Comparison of ENCODE assay signal across 30 cellular contexts in the genomic region with DNA sequence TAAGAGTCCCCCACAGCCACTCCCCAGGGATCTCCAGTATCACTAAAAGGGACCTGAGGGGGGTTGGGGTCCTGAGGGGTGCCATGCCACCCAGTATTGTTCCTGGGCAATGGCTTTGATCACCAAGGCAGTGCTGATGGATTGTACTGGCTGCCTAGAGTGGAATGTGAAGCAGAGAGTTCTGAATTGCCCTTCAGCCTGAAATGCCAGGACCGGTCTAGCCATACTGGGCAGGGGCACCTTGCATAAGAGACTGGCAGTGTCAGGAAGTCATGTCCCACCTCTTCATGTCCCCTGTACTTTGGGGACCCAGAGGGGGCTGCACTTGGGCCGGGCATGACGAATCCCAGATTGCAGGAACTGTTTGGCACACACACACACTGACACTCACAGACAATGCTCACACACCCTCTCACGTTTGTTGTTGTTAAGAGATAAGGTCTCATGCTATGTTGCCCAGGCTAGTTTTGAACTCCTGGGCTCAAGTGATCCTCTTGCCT. TPM values are rescaled to one million over a fixed set of nuclear protein-coding genes. Genes with fewer than 3 reads are reported as not detected.
A peak's percentile ranks its signal among the peaks of the same experiment; 100 is the strongest.
DNase-seq lines count a peak whose midpoint lies in the region; ATAC-seq lines count a peak whose summit lies in the region.
"Had no signal": no experiment of that assay in that cellular context is flagged by ENCODE, and none has a peak within 500 bp of the region (broad histone marks: within the 10 kb centered on the region; RNA-seq: fewer than 3 reads in every experiment).

No MANE protein-coding gene starts in this region.

- H3K9me3 Mint-ChIP-seq in stimulated activated effector memory CD8-positive, alpha-beta T cell treated with anti-CD3 and anti-CD28 coated beads, Interleukin-12 subunit alpha, Interleukin-12 subunit beta, amount 100 ng/mL, for 72 hours: no peaks in the 10 kb centered on the region
- H3K9me3 Mint-ChIP-seq: activated T-cell treated with anti-CD3 and anti-CD28 coated beads, Interleukin-2, amount 50 U/mL, for 4 hours; CD8-positive, alpha-beta memory T cell; dendritic cell treated with granulocyte-macrophage colony-stimulating factor and Interleukin-4, amounts not matched to agents 40 ng/mL and 50 ng/mL, for 4 days; nephron progenitor cell; T-cell had no signal

- no peak overlapping the region for H4K8ac ChIP-seq in trophoblast cell (ENCODE audit: low read depth, low read length)

- no peak overlapping the region for H3K18ac ChIP-seq in trophoblast cell (ENCODE audit: low read length)

- DNase-seq in H7 (peak; percentile 20), caudate nucleus (lab: John Stamatoyannopoulos, UW) (no peak), right cardiac atrium (no peak), trophoblast cell (no peak), germinal center (ENCODE audit: low spot score) (no peak)
- DNase-seq in stimulated activated effector memory CD8-positive, alpha-beta T cell treated with anti-CD3 and anti-CD28 coated beads, Interleukin-12 subunit alpha, Interleukin-12 subunit beta, amount 100 ng/mL, for 72 hours (ENCODE audit: low spot score in 2 of 2): no peak
- DNase-seq: activated CD4-positive, alpha-beta T cell treated with anti-CD3 and anti-CD28 coated beads, Interleukin-2, amount 50 U/mL, for 1 hour; activated T-cell treated with anti-CD3 and anti-CD28 coated beads, Interleukin-2, amount 50 U/mL, for 4 hours; CD8-positive, alpha-beta memory T cell; central memory CD4-positive, alpha-beta T cell; HCEC 1CT; Kasumi-1; mammary epithelial cell; MV-4-11; NCI-H1436 treated with DMSO at 0.1 percent for 48 hours; NCI-H2107; NCI-H345; nephron progenitor cell; ovary; retina; stimulated activated CD4-positive, alpha-beta T cell treated with anti-CD3 and anti-CD28 coated beads, Interleukin-1b, Interleukin-23, amount 100 ng/mL, for 48 hours; stimulated activated naive CD8-positive, alpha-beta T cell treated with anti-CD3 and anti-CD28 coated beads, Interleukin-15, Interleukin-2, amounts not matched to agents 100 U/mL and 50 U/mL, for 24 hours; T-cell had no signal

- peak overlapping the region; percentile 6 for H4K91ac ChIP-seq in trophoblast cell (ENCODE audit: low read depth, low read length)

- H3K36me3 Mint-ChIP-seq in stimulated activated effector memory CD8-positive, alpha-beta T cell treated with anti-CD3 and anti-CD28 coated beads, Interleukin-12 subunit alpha, Interleukin-12 subunit beta, amount 100 ng/mL, for 72 hours: peaks cover 6% of the 10 kb centered on the region
- H3K36me3 Mint-ChIP-seq: T-cell had no signal

- no peaks in the 10 kb centered on the region for H3K4me1 Mint-ChIP-seq in stimulated activated effector memory CD8-positive, alpha-beta T cell treated with anti-CD3 and anti-CD28 coated beads, Interleukin-12 subunit alpha, Interleukin-12 subunit beta, amount 100 ng/mL, for 72 hours

- H3K36me3 ChIP-seq in H7 (replicated peaks; ENCODE audit: control insufficient read depth, insufficient read depth, low read length): no peaks in the 10 kb centered on the region
- no peaks in the 10 kb centered on the region for H3K36me3 ChIP-seq in trophoblast cell (ENCODE audit: control insufficient read depth in 1 of 2, insufficient read depth in 2 of 2, low read length in 2 of 2)
- H3K36me3 ChIP-seq: ovary, thoracic aorta had no signal

- H3K4me3 Mint-ChIP-seq in stimulated activated effector memory CD8-positive, alpha-beta T cell treated with anti-CD3 and anti-CD28 coated beads, Interleukin-12 subunit alpha, Interleukin-12 subunit beta, amount 100 ng/mL, for 72 hours: no peak overlapping the region
- H3K4me3 Mint-ChIP-seq: activated T-cell treated with anti-CD3 and anti-CD28 coated beads, Interleukin-2, amount 50 U/mL, for 4 hours; dendritic cell treated with granulocyte-macrophage colony-stimulating factor and Interleukin-4, amounts not matched to agents 40 ng/mL and 50 ng/mL, for 4 days; nephron progenitor cell; T-cell had no signal

- WGBS in right cardiac atrium: 49% methylated on average over 4 of the region's 4 CpGs
- no CpG with 5 or more reads among the region's 4 CpGs for WGBS in trophoblast cell (ENCODE audit: extremely low coverage, insufficient coverage, insufficient read length)

- peaks cover 5% of the 10 kb centered on the region for H3K79me2 ChIP-seq in trophoblast cell (ENCODE audit: control insufficient read depth, insufficient read depth, low read length, poor library complexity)

- H2BK120ac ChIP-seq in trophoblast cell (ENCODE audit: insufficient read depth, low read length, poor library complexity): no peak overlapping the region

- no peak overlapping the region for H3K23ac ChIP-seq in trophoblast cell (ENCODE audit: low read length)

- ATAC-seq in right cardiac atrium (peak in 1 of 2 donors; percentile 3), GM21447 (IDR thresholded peaks at IDR 0.05; ENCODE audit: unreplicated experiment) (no peak), GM18517 (IDR thresholded peaks at IDR 0.05; ENCODE audit: unreplicated experiment) (no peak)
- no peak for ATAC-seq in stimulated activated effector memory CD8-positive, alpha-beta T cell treated with anti-CD3 and anti-CD28 coated beads, Interleukin-12 subunit alpha, Interleukin-12 subunit beta, amount 100 ng/mL, for 72 hours
- ATAC-seq: activated T-cell treated with anti-CD3 and anti-CD28 coated beads, Interleukin-2, amount 50 U/mL, for 4 hours; esophagus mucosa; stimulated activated naive CD8-positive, alpha-beta T cell treated with anti-CD3 and anti-CD28 coated beads, Interleukin-15, Interleukin-2, amounts not matched to agents 100 U/mL and 50 U/mL, for 24 hours; T-cell had no signal

- H3K4me1 ChIP-seq in right cardiac atrium (ENCODE audit: control insufficient read depth, insufficient read depth, low read length) (peaks cover 6% of the 10 kb centered on the region), trophoblast cell (ENCODE audit: control insufficient read depth in 1 of 2, insufficient read depth in 2 of 2, low read length in 2 of 2) (peaks cover 7 to 17% of the 10 kb centered on the region in 2 experiments)

- peaks cover 12% of the 10 kb centered on the region for H3K79me1 ChIP-seq in trophoblast cell (ENCODE audit: low read length)

- no peak overlapping the region for H2BK5ac ChIP-seq in trophoblast cell (ENCODE audit: low read depth, low read length, poor library complexity)

- H3K14ac ChIP-seq in trophoblast cell (ENCODE audit: low read length): no peak overlapping the region

- no peak overlapping the region for H3K4ac ChIP-seq in trophoblast cell (ENCODE audit: low read depth, low read length)

- no peak overlapping the region for H3K4me3 ChIP-seq in H7 (ENCODE audit: insufficient read depth, low read depth, low read length)
- H3K4me3 ChIP-seq in right cardiac atrium (ENCODE audit: low read length): no peak overlapping the region
- H3K4me3 ChIP-seq in trophoblast cell (ENCODE audit: low read depth, low read length): no peak overlapping the region
- H3K4me3 ChIP-seq: ovary, smooth muscle cell, thoracic aorta had no signal

- no peak overlapping the region for H3K27ac Mint-ChIP-seq in stimulated activated effector memory CD8-positive, alpha-beta T cell treated with anti-CD3 and anti-CD28 coated beads, Interleukin-12 subunit alpha, Interleukin-12 subunit beta, amount 100 ng/mL, for 72 hours
- H3K27ac Mint-ChIP-seq: dendritic cell treated with granulocyte-macrophage colony-stimulating factor and Interleukin-4, amounts not matched to agents 40 ng/mL and 50 ng/mL, for 4 days; nephron progenitor cell; T-cell had no signal

- no peak overlapping the region for H2AFZ ChIP-seq in trophoblast cell (ENCODE audit: insufficient read depth, low read length, poor library complexity)

- H3K9ac ChIP-seq in trophoblast cell (ENCODE audit: low read length): no peak overlapping the region

- H3K27ac ChIP-seq in caudate nucleus (ENCODE audit: low read depth, low read length) (peak overlapping the region; percentile 71), right cardiac atrium (ENCODE audit: low read length) (peak overlapping the region; percentile 30), trophoblast cell (ENCODE audit: low read depth, low read length) (no peak overlapping the region)
- H3K27ac ChIP-seq: HL-60, ovary, thoracic aorta had no signal

- H3K9me3 ChIP-seq in right cardiac atrium (ENCODE audit: control insufficient read depth, low read length) (no peaks in the 10 kb centered on the region), trophoblast cell (ENCODE audit: insufficient read depth, low read depth, low read length) (no peaks in the 10 kb centered on the region)
- H3K9me3 ChIP-seq: ovary, thoracic aorta had no signal

- no peak overlapping the region for H4K12ac ChIP-seq in trophoblast cell (ENCODE audit: low read depth, low read length)

- no peaks in the 10 kb centered on the region for H3K27me3 ChIP-seq in H7 (ENCODE audit: control insufficient read depth, insufficient read depth, low read length)
- H3K27me3 ChIP-seq in right cardiac atrium (ENCODE audit: control insufficient read depth, insufficient read depth): no peaks in the 10 kb centered on the region
- H3K27me3 ChIP-seq in trophoblast cell (ENCODE audit: insufficient read depth, low read length): no peaks in the 10 kb centered on the region
- H3K27me3 ChIP-seq: ovary had no signal

- no peak overlapping the region for H2AK5ac ChIP-seq in trophoblast cell (ENCODE audit: low read length)

- no peak overlapping the region for H3K4me2 ChIP-seq in trophoblast cell (ENCODE audit: low read length)
- H3K4me2 ChIP-seq: smooth muscle cell had no signal

- H2BK12ac ChIP-seq in trophoblast cell (ENCODE audit: low read length): peak overlapping the region; percentile 21

- intact Hi-C loops in right cardiac atrium (cut with DNase I): no loop called here

RNA-seq across cellular contexts. Expression of a gene that starts 4.5 kb away (rescaled TPM):
- total RNA-seq in H7 (2014; rRNA removed; shearing (Covaris generic)): 1,918 and 2,169 TPM in 2 replicates
- 10 to 100 TPM; 40.3 to 61.8 (median 42.7) TPM for total RNA-seq in right cardiac atrium
- polyA plus RNA-seq in right cardiac atrium: 37.7 TPM
- polyA plus RNA-seq in trophoblast cell (2013): 527 and 539 TPM in 2 replicates

Comparison
In these comparisons a context has a peak if more than half of its experiments do, and no peak if none do; other contexts are left out.
1. RNA of a gene that starts 4.5 kb away (total RNA-seq): 1,918 to 2,169 TPM in H7; 40.3 to 61.8 TPM in right cardiac atrium; every median in the first group is over 10 times any median in the second.